Comparison of ENCODE assay signal across 20 cellular contexts in genomic region chr2:230976671-230977171, GRCh38. TPM values are rescaled to one million over a fixed set of nuclear protein-coding genes. Genes with fewer than 3 reads are reported as not detected.
DNase-seq lines count a peak whose midpoint lies in the region; ATAC-seq and TF ChIP-seq lines count a peak whose summit lies in the region.
"Had no signal": no experiment of that assay in that cellular context is flagged by ENCODE, and none has a peak within 500 bp of the region (broad histone marks: within the 10 kb centered on the region; RNA-seq: fewer than 3 reads in every experiment).

No MANE protein-coding gene starts in this region.

- no peak overlapping the region for H2BK120ac ChIP-seq in mesendoderm (ENCODE audit: low read depth, low read length)

- no peak overlapping the region for H3K9ac ChIP-seq in mesendoderm (ENCODE audit: low read length)
- H3K9ac ChIP-seq in MM.1S (ENCODE audit: low read length) = no peak overlapping the region

- H3K79me1 ChIP-seq in mesendoderm (ENCODE audit: low read length) = no peaks in the 10 kb centered on the region

- peak overlapping the region; percentile 6 for H2BK5ac ChIP-seq in mesendoderm (ENCODE audit: low read length)

- TF ChIP-seq CTCF in GM12875 (IDR thresholded peaks at IDR 0.05; ENCODE audit: borderline replicate concordance, insufficient read depth, low read depth, low read length) = no peak
- TF ChIP-seq CTCF in MM.1S (IDR thresholded peaks at IDR 0.05; ENCODE audit: low read length) = no peak

- no peak overlapping the region for H3K23ac ChIP-seq in mesendoderm (ENCODE audit: low read length)

- no peaks in the 10 kb centered on the region for H3K9me3 ChIP-seq in MM.1S (replicated peaks; ENCODE audit: insufficient read depth, low read length)

- H3K36me3 ChIP-seq in mesendoderm (ENCODE audit: control insufficient read depth, insufficient read depth, low read length) = no peaks in the 10 kb centered on the region
- H3K36me3 ChIP-seq in MM.1S (replicated peaks; ENCODE audit: insufficient read depth, low read length) = no peaks in the 10 kb centered on the region

- WGBS in mesendoderm (ENCODE audit: extremely low coverage, insufficient coverage, low lambda C conversion rate) = no CpG with 5 or more reads among the region's 6 CpGs

- H4K8ac ChIP-seq in mesendoderm (ENCODE audit: low read depth, low read length) = no peak overlapping the region

- peak overlapping the region; percentile 78 for H3K56ac ChIP-seq in mesendoderm (ENCODE audit: low read length)

- H2AFZ ChIP-seq in MM.1S (ENCODE audit: low read length) = no peak overlapping the region
- H2AFZ ChIP-seq: GM23338 had no signal

- H3K4ac ChIP-seq in mesendoderm (ENCODE audit: low read depth, low read length) = no peak overlapping the region

- H3K9me2 ChIP-seq in MM.1S (replicated peaks; ENCODE audit: insufficient read depth, low read length) = no peaks in the 10 kb centered on the region

- no peak overlapping the region for H2BK15ac ChIP-seq in mesendoderm (replicated peaks; ENCODE audit: low read depth)

- no peak overlapping the region for H4K5ac ChIP-seq in mesendoderm (ENCODE audit: low read length)

- H3K27me3 ChIP-seq in mesendoderm (ENCODE audit: insufficient read depth, low read length, poor library complexity) (no peaks in the 10 kb centered on the region), MM.1S (replicated peaks; ENCODE audit: insufficient read depth, low read length) (no peaks in the 10 kb centered on the region)

- H3K4me3 ChIP-seq in GM12875 (ENCODE audit: low read depth, low read length) (peak overlapping the region; percentile 6), mesendoderm (ENCODE audit: low read length) (no peak overlapping the region), MM.1S (ENCODE audit: low read length) (no peak overlapping the region)
- H3K4me3 ChIP-seq: GM23338 had no signal

- H3K4me2 ChIP-seq in mesendoderm (ENCODE audit: low read length) (no peak overlapping the region), MM.1S (ENCODE audit: low read depth, low read length) (no peak overlapping the region)
- H3K4me2 ChIP-seq: GM23338 had no signal

- peak; percentile 30 for DNase-seq in OCI-M1 (lab: John Stamatoyannopoulos, UW)
- no peak for DNase-seq in mesendoderm
- DNase-seq in NCI-H226 = no peak
- no peak for DNase-seq in MM.1S
- DNase-seq in NCI-H1092 treated with DMSO at 0.1 percent for 48 hours (lab: John Stamatoyannopoulos, UW) = no peak
- no peak for DNase-seq in H4 (ENCODE audit: low spot score)
- DNase-seq: activated CD4-positive, alpha-beta T cell treated with anti-CD3 and anti-CD28 coated beads, Interleukin-2, amount 10 ng/mL, durations not matched to agents 24 days and 14 days; activated effector memory CD4-positive, alpha-beta T cell treated with anti-CD3 and anti-CD28 coated beads, Interleukin-2, amount 50 U/mL, for 16 hours; dermis blood vessel endothelial cell; head of caudate nucleus; NCI-H2171 treated with DMSO at 0.1 percent for 48 hours; Right ventricle myocardium superior; T-helper 9 cell had no signal

- H3F3A ChIP-seq in MM.1S (ENCODE audit: insufficient read depth, low read length) = no peaks in the 10 kb centered on the region

- no peaks in the 10 kb centered on the region for H3K79me2 ChIP-seq in mesendoderm (ENCODE audit: control insufficient read depth, insufficient read depth, low read length)
- no peaks in the 10 kb centered on the region for H3K79me2 ChIP-seq in MM.1S (ENCODE audit: low read length)

- no peaks in the 10 kb centered on the region for H4K20me1 ChIP-seq in MM.1S (ENCODE audit: insufficient read depth, low read length)

- H3K4me1 ChIP-seq in mesendoderm (ENCODE audit: control insufficient read depth, low read depth, low read length) = peaks cover 4% of the 10 kb centered on the region
- H3K4me1 ChIP-seq in MM.1S (ENCODE audit: low read length) = no peaks in the 10 kb centered on the region

- peak; percentile 30 for ATAC-seq in GM21515 (IDR thresholded peaks at IDR 0.05; ENCODE audit: unreplicated experiment)
- ATAC-seq: esophagus mucosa, GM23338 had no signal

- H2AK5ac ChIP-seq in mesendoderm (ENCODE audit: low read length) = no peak overlapping the region

- no peak overlapping the region for H3K18ac ChIP-seq in mesendoderm (ENCODE audit: low read length)

- H3K27ac ChIP-seq in mesendoderm (ENCODE audit: low read depth, low read length) (no peak overlapping the region), MM.1S (ENCODE audit: low read length) (no peak overlapping the region)
- H3K27ac ChIP-seq: C4-2B had no signal

RNA-seq across cellular contexts. Expression of gene SPATA3, which starts 19.2 kb away (rescaled TPM):
- not detected for polyA plus RNA-seq in mesendoderm (2013, experiment 1 of 2)
- not detected for polyA plus RNA-seq in mesendoderm (2013, experiment 2 of 2)
- not detected in 2 replicates for total RNA-seq in H4 (2014; rRNA removed; shearing (Covaris generic))
- total RNA-seq: activated CD4-positive, alpha-beta T cell treated with anti-CD3 and anti-CD28 coated beads, Interleukin-2, amount 10 ng/mL, durations not matched to agents 24 days and 14 days; dermis blood vessel endothelial cell; esophagus mucosa; GM23338; kidney epithelial cell; mononuclear cell; Right ventricle myocardium superior had no signal
- polyA plus RNA-seq: GM23338 had no signal

RNA-seq across cellular contexts. Expression of gene GPR55, which starts 51.7 kb away (rescaled TPM):
- polyA plus RNA-seq in mesendoderm (2013, experiment 1 of 2) = 0.41 TPM
- 0.41 TPM for polyA plus RNA-seq in mesendoderm (2013, experiment 2 of 2)
- total RNA-seq in H4 (2014; rRNA removed; shearing (Covaris generic)) = 0.66 and 0.87 TPM in 2 replicates
- total RNA-seq: dermis blood vessel endothelial cell, GM23338, kidney epithelial cell, Right ventricle myocardium superior had no signal
- polyA plus RNA-seq: GM23338 had no signal
